In genomic region chrX:108139303-108139702, GRCh38 we compare ENCODE assay signal across 10 cellular contexts. TPM values are rescaled to one million over a fixed set of nuclear protein-coding genes. Genes with fewer than 3 reads are reported as not detected.
A peak's percentile ranks its signal among the peaks of the same experiment; 100 is the strongest.
DNase-seq lines count a peak whose midpoint lies in the region; ATAC-seq, FAIRE-seq and TF ChIP-seq lines count a peak whose summit lies in the region.
"Had no signal": no experiment of that assay in that cellular context is flagged by ENCODE, and none has a peak within 500 bp of the region (broad histone marks: within the 10 kb centered on the region; RNA-seq: fewer than 3 reads in every experiment).

No MANE protein-coding gene starts in this region.

- DNase-seq in A549 (ENCODE audit: low read depth in 1 of 2, low spot score in 1 of 2), result no peak
- peak; percentile 4 for DNase-seq in GM10266 (ENCODE audit: extremely low spot score)
- peak; percentile 2 for DNase-seq in Panc1 (ENCODE audit: low read depth, low spot score)
- DNase-seq in fibroblast of villous mesenchyme (ENCODE audit: low read depth), result peak; percentile 10
- DNase-seq in activated naive CD8-positive, alpha-beta T cell treated with anti-CD3 and anti-CD28 coated beads for 36 hours, result no peak
- DNase-seq in ascending aorta (ENCODE audit: low spot score in 2 of 2), result no peak
- DNase-seq: DMS79 had no signal

- ATAC-seq in A549, result no peak
- no peak for ATAC-seq in Panc1
- ATAC-seq in HG02759 (IDR thresholded peaks at IDR 0.05; ENCODE audit: unreplicated experiment), result no peak
- ATAC-seq in GM18511 (IDR thresholded peaks at IDR 0.05; ENCODE audit: unreplicated experiment), result no peak

- no peak overlapping the region for H3K4me2 ChIP-seq in A549

- H3K27ac Mint-ChIP-seq in activated naive CD8-positive, alpha-beta T cell treated with anti-CD3 and anti-CD28 coated beads for 36 hours, result no peak overlapping the region

- H3K9me3 Mint-ChIP-seq in activated naive CD8-positive, alpha-beta T cell treated with anti-CD3 and anti-CD28 coated beads for 36 hours, result no peaks in the 10 kb centered on the region

- CTCF ChIA-PET in A549 (lab: Yijun Ruan, JAX) (interaction anchor here (1.5 to 1.6 kb wide), 2 partner anchors 14 to 27 kb away, joined by 4 to 5 read pairs; no protein-coding TSS in a partner anchor), Panc1 (lab: Charles Lee) (interaction anchor here (0.9 to 1.0 kb wide), 2 partner anchors 21 to 38 kb away, joined by 3 to 4 read pairs; no protein-coding TSS in a partner anchor)

- intact Hi-C loops in Panc1 (cut with micrococcal nuclease; ENCODE audit: unreplicated experiment), result no loop called here
- intact Hi-C loops in ascending aorta (cut with DNase I), result no loop called here

- no TSS peak for BruUV-seq in Panc1 (replicated peaks; lab: Mats Ljungman, UMichigan)

- 0 out of 3 replicates have a peak, but pooled peaks have one; percentile 11 for TF ChIP-seq CTCF in A549 (IDR thresholded peaks at IDR 0.05)
- TF ChIP-seq CTCF in GM10266 (IDR thresholded peaks at IDR 0.05; ENCODE audit: control insufficient read depth, insufficient read depth, low read depth, missing control alignments), result peak; percentile 42
- peak; percentile 75 for TF ChIP-seq CTCF in Panc1 (IDR thresholded peaks at IDR 0.05)
- TF ChIP-seq CTCF in fibroblast of villous mesenchyme (IDR thresholded peaks at IDR 0.05; ENCODE audit: insufficient read depth, low read depth, low read length), result peak; percentile 53
- peak in 1 of 3 experiments; percentile 26 for TF ChIP-seq CTCF in ascending aorta (IDR thresholded peaks at IDR 0.05)

- H3K4me3 ChIP-seq in A549, result no peak overlapping the region
- no peak overlapping the region for H3K4me3 ChIP-seq in Panc1 (ENCODE audit: low read depth in 2 of 2, low read length in 2 of 2)
- no peak overlapping the region for H3K4me3 ChIP-seq in fibroblast of villous mesenchyme (ENCODE audit: low read depth, low read length)
- no peak overlapping the region for H3K4me3 ChIP-seq in ascending aorta

- peak in 1 of 2 experiments; percentile 24; a peak in 2 of 5 replicates for TF ChIP-seq RAD21 in A549 (conservative IDR thresholded peaks at IDR 0.05 in 1 of 2, IDR thresholded peaks at IDR 0.05 in 1 of 2)

- H3K36me3 ChIP-seq in Panc1 (ENCODE audit: control insufficient read depth, insufficient read depth, low read length) (no peaks in the 10 kb centered on the region), ascending aorta (peaks cover 6 to 11% of the 10 kb centered on the region in 2 donors)

- POLR2A ChIA-PET in A549 (lab: Yijun Ruan, JAX) (no interaction called here), Panc1 (lab: Charles Lee) (no interaction called here)

- H3K4me3 Mint-ChIP-seq in activated naive CD8-positive, alpha-beta T cell treated with anti-CD3 and anti-CD28 coated beads for 36 hours, result no peak overlapping the region

- WGBS in A549 (ENCODE audit: missing lambda C conversion rate), result 86% methylated on average over 4 of the region's 4 CpGs

- H3K27me3 ChIP-seq in Panc1 (ENCODE audit: control insufficient read depth, insufficient read depth, low read length) (no peaks in the 10 kb centered on the region), ascending aorta (no peaks in the 10 kb centered on the region)

- no peak for FAIRE-seq in A549 (lab: Jason Lieb, UNC)
- FAIRE-seq: HTR-8/SVneo had no signal

- H3K9me3 ChIP-seq in A549 (no peaks in the 10 kb centered on the region), Panc1 (ENCODE audit: control insufficient read depth, insufficient read depth, low read depth, low read length) (no peaks in the 10 kb centered on the region), ascending aorta (no peaks in the 10 kb centered on the region)

- TF ChIP-seq EP300 in A549 (IDR thresholded peaks at IDR 0.05), result no peak

- no peaks in the 10 kb centered on the region for H3K4me1 Mint-ChIP-seq in activated naive CD8-positive, alpha-beta T cell treated with anti-CD3 and anti-CD28 coated beads for 36 hours

- no peaks in the 10 kb centered on the region for H3K27me3 Mint-ChIP-seq in activated naive CD8-positive, alpha-beta T cell treated with anti-CD3 and anti-CD28 coated beads for 36 hours

- no peak overlapping the region for H3K27ac ChIP-seq in A549
- no peak overlapping the region for H3K27ac ChIP-seq in Panc1 (ENCODE audit: low read length)
- no peak overlapping the region for H3K27ac ChIP-seq in ascending aorta

- peaks cover 10% of the 10 kb centered on the region for H3K36me3 Mint-ChIP-seq in activated naive CD8-positive, alpha-beta T cell treated with anti-CD3 and anti-CD28 coated beads for 36 hours

- H3K4me1 ChIP-seq in A549 (no peaks in the 10 kb centered on the region), Panc1 (ENCODE audit: control insufficient read depth, insufficient read depth, low read length) (no peaks in the 10 kb centered on the region), ascending aorta (no peaks in the 10 kb centered on the region)

- in situ Hi-C loops in Panc1 (cut with HindIII; ENCODE audit: low pct_unique_long_range_greater_than_20kb, low sequenced_read_pairs), result no loop called here

- no peak for TF ChIP-seq POLR2A in A549 (IDR thresholded peaks at IDR 0.05; ENCODE audit: low read length)

TF ChIP-seq in A549, 52 proteins besides CTCF, POLR2A, EP300 and RAD21:
- TF ChIP-seq ATOH8 (CRISPR knock-in tag; IDR thresholded peaks at IDR 0.05; ENCODE audit: low read depth) (no peak), SREBF2 (IDR thresholded peaks at IDR 0.05) (no peak), MYC (IDR thresholded peaks at IDR 0.05; ENCODE audit: borderline replicate concordance, low read length) (no peak), CBX8 (IDR thresholded peaks at IDR 0.05) (no peak), NPAS2 (CRISPR knock-in tag; IDR thresholded peaks at IDR 0.05; ENCODE audit: borderline replicate concordance) (no peak), ZNF302 (CRISPR knock-in tag; IDR thresholded peaks at IDR 0.05) (no peak), NFE2L2 (conservative IDR thresholded peaks at IDR 0.05; ENCODE audit: low read length) (no peak)
- TF ChIP-seq, protein P1, sequence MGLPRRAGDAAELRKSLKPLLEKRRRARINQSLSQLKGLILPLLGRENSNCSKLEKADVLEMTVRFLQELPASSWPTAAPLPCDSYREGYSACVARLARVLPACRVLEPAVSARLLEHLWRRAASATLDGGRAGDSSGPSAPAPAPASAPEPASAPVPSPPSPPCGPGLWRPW (IDR thresholded peaks at IDR 0.05), result no peak

RNA-seq across cellular contexts. Expression of gene ATG4A, which starts 47.7 kb away (rescaled TPM):
- polyA plus RNA-seq in A549 (2011; rRNA removed) (12.8 and 14.3 TPM in 2 replicates), A549 (2017; fragmentation: RNase III; extraction: RNeasy Plus Mini Kit Qiagen cat#74134 plus additional on column Dnase treatment) (6.0 to 7.2 TPM (median 6.7 TPM) in 3 replicates)
- polyA plus RNA-seq in A549 (2012; cell fraction: cytosol; rRNA removed), result 3.2 and 3.3 TPM in 2 replicates
- 1.1 and 2.5 TPM in 2 replicates for polyA plus RNA-seq in A549 (2012; cell fraction: nucleus; rRNA removed)
- polyA minus RNA-seq in A549 (2011; rRNA and poly(A)+ RNA removed), result 5.0 and 5.7 TPM in 2 replicates
- total RNA-seq in Panc1 (2021; ENCODE audit: unreplicated experiment) (13.7 TPM), fibroblast of villous mesenchyme (10.6 and 17.3 TPM in 2 replicates), ascending aorta (15.0 TPM)
- polyA plus RNA-seq in Panc1 (2012; ENCODE audit: insufficient read length), result 10.2 TPM
- 1 to 10 TPM; 6.8 to 8.0 TPM for total RNA-seq in activated naive CD8-positive, alpha-beta T cell treated with anti-CD3 and anti-CD28 coated beads for 36 hours

RNA-seq across cellular contexts. Expression of gene PSMD10, which starts 48.0 kb away (rescaled TPM):
- polyA plus RNA-seq in A549 (2011; rRNA removed) (132 and 163 TPM in 2 replicates), A549 (2017; fragmentation: RNase III; extraction: RNeasy Plus Mini Kit Qiagen cat#74134 plus additional on column Dnase treatment) (92.2 to 118 TPM (median 109 TPM) in 3 replicates)
- polyA plus RNA-seq in A549 (2012; cell fraction: cytosol; rRNA removed), result 68.2 and 69.1 TPM in 2 replicates
- 18.5 and 30.8 TPM in 2 replicates for polyA plus RNA-seq in A549 (2012; cell fraction: nucleus; rRNA removed)
- polyA minus RNA-seq in A549 (2011; rRNA and poly(A)+ RNA removed), result 20.5 and 22.8 TPM in 2 replicates
- total RNA-seq in Panc1 (2021; ENCODE audit: unreplicated experiment) (88.6 TPM), fibroblast of villous mesenchyme (72.2 and 96.7 TPM in 2 replicates), ascending aorta (11.5 TPM)
- polyA plus RNA-seq in Panc1 (2012; ENCODE audit: insufficient read length), result 101 TPM
- 10 to 100 TPM; 42.3 to 42.6 TPM for total RNA-seq in activated naive CD8-positive, alpha-beta T cell treated with anti-CD3 and anti-CD28 coated beads for 36 hours

Comparison
In these comparisons a context has a peak if more than half of its experiments do, and no peak if none do; other contexts are left out.
1. DNase-seq: peak in GM10266 (single experiment), Panc1 (single experiment) and fibroblast of villous mesenchyme (single experiment); none in A549 (0 of 2), activated naive CD8-positive, alpha-beta T cell treated with anti-CD3 and anti-CD28 coated beads for 36 hours (single experiment) and ascending aorta (0 of 2).